Comparison of ENCODE assay signal across 1 cellular context in the genomic region with DNA sequence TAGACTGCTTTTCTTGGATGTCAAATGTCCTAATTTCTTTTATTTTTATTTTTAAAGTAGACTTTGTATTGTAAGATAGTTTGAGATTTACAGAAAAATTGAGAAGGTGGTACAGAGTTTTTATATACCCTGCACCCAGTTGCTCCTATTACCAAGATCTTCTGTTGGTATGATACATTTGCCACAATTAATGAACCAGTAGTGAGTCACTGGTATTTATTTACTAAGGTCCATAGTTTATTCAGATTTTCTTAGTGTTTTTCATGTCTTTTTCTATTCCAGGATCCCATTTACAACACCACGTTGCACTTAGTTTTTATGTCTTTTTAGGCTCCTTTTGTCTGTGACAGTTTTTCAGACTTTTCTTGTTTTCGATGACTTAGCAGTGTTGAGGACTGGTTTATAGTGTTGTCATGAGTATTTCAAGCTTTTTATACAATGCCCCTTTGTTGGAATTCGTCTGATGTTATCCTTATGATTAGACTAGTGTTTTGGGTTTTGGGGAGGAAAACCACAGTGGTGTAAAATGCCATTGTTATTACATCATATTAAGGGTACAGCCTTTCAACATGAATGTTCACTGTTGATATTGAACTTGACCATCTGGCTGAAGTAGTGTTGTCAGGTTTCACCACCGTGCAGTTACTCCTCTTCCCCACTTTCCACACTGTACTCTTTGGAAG.
TF ChIP-seq lines count a peak whose summit lies in the region.

No MANE protein-coding gene starts in this region.

TF ChIP-seq in HEK293, 187 proteins besides CTCF, POLR2A, EP300 and RAD21 (continued from another document):
- TF ChIP-seq ZBTB10 (tag by site-specific recombination; IDR thresholded peaks at IDR 0.05) = no peak
- TF ChIP-seq HOXA7 (CRISPR knock-in tag; IDR thresholded peaks at IDR 0.05; ENCODE audit: borderline replicate concordance) = no peak
- no peak for TF ChIP-seq AEBP2 (tag by site-specific recombination; IDR thresholded peaks at IDR 0.05; ENCODE audit: borderline replicate concordance)
